In genomic region chr9:71734953-71735352, GRCh38 we compare ENCODE assay signal across 26 cellular contexts. TPM values are rescaled to one million over a fixed set of nuclear protein-coding genes. Genes with fewer than 3 reads are reported as not detected.
DNase-seq lines count a peak whose midpoint lies in the region; ATAC-seq and TF ChIP-seq lines count a peak whose summit lies in the region.
"Had no signal": no experiment of that assay in that cellular context is flagged by ENCODE, and none has a peak within 500 bp of the region (broad histone marks: within the 10 kb centered on the region; RNA-seq: fewer than 3 reads in every experiment).

No MANE protein-coding gene starts in this region.

- no peaks in the 10 kb centered on the region for H3K9me3 Mint-ChIP-seq in stimulated activated naive CD8-positive, alpha-beta T cell treated with anti-CD3 and anti-CD28 coated beads, Interleukin-15, Interleukin-2, amounts not matched to agents 100 ng/mL and 50 ng/mL, for 24 hours
- no peaks in the 10 kb centered on the region for H3K9me3 Mint-ChIP-seq in WTC11
- H3K9me3 Mint-ChIP-seq: brain; naive thymus-derived CD8-positive, alpha-beta T cell; T-cell had no signal

- no CpG with 5 or more reads among the region's 4 CpGs for WGBS in mesodermal cell (ENCODE audit: insufficient coverage in 2 of 2), 2 experiments

- H3K9me3 ChIP-seq in mesodermal cell (ENCODE audit: control insufficient read depth, low read length) (no peaks in the 10 kb centered on the region), lower lobe of right lung (no peaks in the 10 kb centered on the region)
- H3K9me3 ChIP-seq: left ventricle myocardium inferior, upper lobe of left lung had no signal

- H3K27ac Mint-ChIP-seq in stimulated activated naive CD8-positive, alpha-beta T cell treated with anti-CD3 and anti-CD28 coated beads, Interleukin-15, Interleukin-2, amounts not matched to agents 100 ng/mL and 50 ng/mL, for 24 hours = peak overlapping the region; percentile 49
- peak overlapping the region; percentile 53; the same call in 1 of the 2 replicates for H3K27ac Mint-ChIP-seq in WTC11
- H3K27ac Mint-ChIP-seq: activated CD8-positive, alpha-beta memory T cell treated with anti-CD3 and anti-CD28 coated beads, Interleukin-2, amount 10 ng/mL, durations not matched to agents 7 days and 5 days; brain had no signal

- H3K4me1 Mint-ChIP-seq in stimulated activated naive CD8-positive, alpha-beta T cell treated with anti-CD3 and anti-CD28 coated beads, Interleukin-15, Interleukin-2, amounts not matched to agents 100 ng/mL and 50 ng/mL, for 24 hours (ENCODE audit: low read depth) = peaks cover 11% of the 10 kb centered on the region
- H3K4me1 Mint-ChIP-seq in WTC11 = peaks cover 9% of the 10 kb centered on the region
- H3K4me1 Mint-ChIP-seq: activated CD8-positive, alpha-beta memory T cell treated with anti-CD3 and anti-CD28 coated beads, Interleukin-2, amount 10 ng/mL, durations not matched to agents 7 days and 5 days had no signal

- DNase-seq in stimulated activated naive CD8-positive, alpha-beta T cell treated with anti-CD3 and anti-CD28 coated beads, Interleukin-15, Interleukin-2, amounts not matched to agents 100 U/mL and 50 U/mL, for 24 hours = no peak
- DNase-seq in WTC11 (ENCODE audit: low spot score) (no peak), GM19238 (ENCODE audit: insufficient read length, low spot score) (no peak), lower lobe of right lung (no peak)
- DNase-seq: activated CD4-positive, alpha-beta T cell treated with anti-CD3 and anti-CD28 coated beads for 48 hours; activated CD8-positive, alpha-beta memory T cell treated with anti-CD3 and anti-CD28 coated beads, Interleukin-2, amount 10 ng/mL, durations not matched to agents 7 days and 5 days; activated effector memory CD4-positive, alpha-beta T cell treated with Interleukin-2 at 50 U/mL for 16 hours; dorsolateral prefrontal cortex; islet precursor cell; Kasumi-1; left ventricle myocardium inferior; naive thymus-derived CD8-positive, alpha-beta T cell; NCI-H446 treated with DMSO at 0.1 percent for 48 hours; occipital lobe; stimulated activated CD4-positive, alpha-beta T cell treated with anti-CD3 and anti-CD28 coated beads, Interleukin-1b, Interleukin-23, amount 100 ng/mL, for 48 hours; substantia nigra; T-cell; upper lobe of left lung had no signal

- H3K36me3 Mint-ChIP-seq in stimulated activated naive CD8-positive, alpha-beta T cell treated with anti-CD3 and anti-CD28 coated beads, Interleukin-15, Interleukin-2, amounts not matched to agents 100 ng/mL and 50 ng/mL, for 24 hours (ENCODE audit: low read depth) = peaks cover 80% of the 10 kb centered on the region
- peaks cover 66% of the 10 kb centered on the region for H3K36me3 Mint-ChIP-seq in WTC11

- no peaks in the 10 kb centered on the region for H3K27me3 Mint-ChIP-seq in stimulated activated naive CD8-positive, alpha-beta T cell treated with anti-CD3 and anti-CD28 coated beads, Interleukin-15, Interleukin-2, amounts not matched to agents 100 ng/mL and 50 ng/mL, for 24 hours
- H3K27me3 Mint-ChIP-seq in WTC11 (ENCODE audit: low read depth) = no peaks in the 10 kb centered on the region
- H3K27me3 Mint-ChIP-seq: activated CD8-positive, alpha-beta memory T cell treated with anti-CD3 and anti-CD28 coated beads, Interleukin-2, amount 10 ng/mL, durations not matched to agents 7 days and 5 days; brain; naive thymus-derived CD8-positive, alpha-beta T cell; T-cell had no signal

- POLR2A ChIA-PET in WTC11 (lab: Charles Lee) = no interaction called here

- intact Hi-C loops in lower lobe of right lung (cut with DNase I) = no loop called here

- H3K27ac ChIP-seq in mesodermal cell (ENCODE audit: low read depth, low read length, severe bottlenecking) (peak overlapping the region; percentile 31), lower lobe of right lung (no peak overlapping the region)
- H3K27ac ChIP-seq: C4-2B, dorsolateral prefrontal cortex, HL-60, left ventricle myocardium inferior, RWPE1, skin epidermis, upper lobe of left lung had no signal

- H3K4me3 ChIP-seq in mesodermal cell (ENCODE audit: extremely low read depth, insufficient read depth, low read length, poor library complexity, severe bottlenecking) (no peak overlapping the region), lower lobe of right lung (no peak overlapping the region)
- H3K4me3 ChIP-seq: dorsolateral prefrontal cortex, left ventricle myocardium inferior, skin epidermis, upper lobe of left lung had no signal

- H3K4me1 ChIP-seq in mesodermal cell (ENCODE audit: control insufficient read depth, insufficient read depth, low read length, poor library complexity, severe bottlenecking) = peaks cover 14% of the 10 kb centered on the region
- peaks cover 14% of the 10 kb centered on the region for H3K4me1 ChIP-seq in lower lobe of right lung
- H3K4me1 ChIP-seq: left ventricle myocardium inferior had no signal

- ATAC-seq in stimulated activated naive CD8-positive, alpha-beta T cell treated with anti-CD3 and anti-CD28 coated beads, Interleukin-15, Interleukin-2, amounts not matched to agents 100 U/mL and 50 U/mL, for 24 hours = no peak
- no peak for ATAC-seq in WTC11
- ATAC-seq in lower lobe of right lung = no peak
- no peak for ATAC-seq in HG03439 (IDR thresholded peaks at IDR 0.05; ENCODE audit: unreplicated experiment)
- ATAC-seq: activated CD8-positive, alpha-beta memory T cell treated with anti-CD3 and anti-CD28 coated beads, Interleukin-2, amount 10 ng/mL, durations not matched to agents 7 days and 5 days; naive thymus-derived CD8-positive, alpha-beta T cell; T-cell had no signal

- no peaks in the 10 kb centered on the region for H3K27me3 ChIP-seq in lower lobe of right lung (ENCODE audit: low read depth)
- H3K27me3 ChIP-seq: dorsolateral prefrontal cortex, upper lobe of left lung had no signal

- CTCF ChIA-PET in WTC11 (lab: Charles Lee) = no interaction called here

- TF ChIP-seq CTCF in WTC11 (IDR thresholded peaks at IDR 0.05) = no peak
- no peak for TF ChIP-seq CTCF in lower lobe of right lung (IDR thresholded peaks at IDR 0.05)

- no peak overlapping the region for H3K4me3 Mint-ChIP-seq in stimulated activated naive CD8-positive, alpha-beta T cell treated with anti-CD3 and anti-CD28 coated beads, Interleukin-15, Interleukin-2, amounts not matched to agents 100 ng/mL and 50 ng/mL, for 24 hours
- no peak overlapping the region for H3K4me3 Mint-ChIP-seq in WTC11
- H3K4me3 Mint-ChIP-seq: activated CD8-positive, alpha-beta memory T cell treated with anti-CD3 and anti-CD28 coated beads, Interleukin-2, amount 10 ng/mL, durations not matched to agents 7 days and 5 days; brain; naive thymus-derived CD8-positive, alpha-beta T cell; T-cell had no signal

- H3K36me3 ChIP-seq in mesodermal cell (ENCODE audit: control insufficient read depth, insufficient read depth, low read length) (peaks cover 73% of the 10 kb centered on the region), lower lobe of right lung (peaks cover 97% of the 10 kb centered on the region)

TF ChIP-seq in WTC11, 78 proteins besides CTCF, POLR2A, EP300 and RAD21 (continues in another document):
- no peak for TF ChIP-seq ZNF423 (CRISPR knock-in tag; IDR thresholded peaks at IDR 0.05)
- TF ChIP-seq ZNF281 (CRISPR knock-in tag; IDR thresholded peaks at IDR 0.05) = no peak
- TF ChIP-seq, protein P1, sequence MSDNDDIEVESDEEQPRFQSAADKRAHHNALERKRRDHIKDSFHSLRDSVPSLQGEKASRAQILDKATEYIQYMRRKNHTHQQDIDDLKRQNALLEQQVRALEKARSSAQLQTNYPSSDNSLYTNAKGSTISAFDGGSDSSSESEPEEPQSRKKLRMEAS (CRISPR knock-in tag; IDR thresholded peaks at IDR 0.05) = no peak
- TF ChIP-seq ZNF317 (CRISPR knock-in tag; IDR thresholded peaks at IDR 0.05; ENCODE audit: borderline replicate concordance, low read depth) = no peak
- TF ChIP-seq ATF3 (CRISPR knock-in tag; conservative IDR thresholded peaks at IDR 0.05) = no peak
- no peak for TF ChIP-seq SOX15 (CRISPR knock-in tag; IDR thresholded peaks at IDR 0.05)
- TF ChIP-seq GTF2I (CRISPR knock-in tag; conservative IDR thresholded peaks at IDR 0.05) = no peak
- no peak for TF ChIP-seq ZNF671 (CRISPR knock-in tag; IDR thresholded peaks at IDR 0.05)
- TF ChIP-seq KAT7 (CRISPR knock-in tag; IDR thresholded peaks at IDR 0.05; ENCODE audit: borderline replicate concordance) = no peak
- no peak for TF ChIP-seq SMAD3 (CRISPR knock-in tag; IDR thresholded peaks at IDR 0.05; ENCODE audit: borderline replicate concordance)
- no peak for TF ChIP-seq FOXP1 (CRISPR knock-in tag; IDR thresholded peaks at IDR 0.05; ENCODE audit: borderline replicate concordance)
- no peak for TF ChIP-seq GABPB1 (CRISPR knock-in tag; IDR thresholded peaks at IDR 0.05)
- TF ChIP-seq ESRRA (CRISPR knock-in tag; IDR thresholded peaks at IDR 0.05; ENCODE audit: borderline replicate concordance) = no peak

RNA-seq across cellular contexts. Expression of gene CEMIP2, which starts 33.4 kb away (rescaled TPM):
- total RNA-seq in WTC11 (2021) (40.5 to 43.2 TPM (median 40.6 TPM) in 3 replicates), lower lobe of right lung (152 TPM)
- polyA plus RNA-seq in mesodermal cell (2013, experiment 1 of 2) = 198 TPM
- 190 TPM for polyA plus RNA-seq in mesodermal cell (2013, experiment 2 of 2)
